ENCODE assay signal across 1 cellular context in genomic region chr21:44417621-44418107, GRCh38. TPM values are rescaled to one million over a fixed set of nuclear protein-coding genes. Genes with fewer than 3 reads are reported as not detected.
"Had no signal": no experiment of that assay in that cellular context is flagged by ENCODE, and none has a peak within 500 bp of the region (broad histone marks: within the 10 kb centered on the region; RNA-seq: fewer than 3 reads in every experiment).

No MANE protein-coding gene starts in this region.

RNA-seq across cellular contexts. Expression of gene LRRC3, which starts 37.6 kb away (rescaled TPM):
- total RNA-seq: myocyte had no signal
